Comparison of ENCODE assay signal across 2 cellular contexts in the genomic region with DNA sequence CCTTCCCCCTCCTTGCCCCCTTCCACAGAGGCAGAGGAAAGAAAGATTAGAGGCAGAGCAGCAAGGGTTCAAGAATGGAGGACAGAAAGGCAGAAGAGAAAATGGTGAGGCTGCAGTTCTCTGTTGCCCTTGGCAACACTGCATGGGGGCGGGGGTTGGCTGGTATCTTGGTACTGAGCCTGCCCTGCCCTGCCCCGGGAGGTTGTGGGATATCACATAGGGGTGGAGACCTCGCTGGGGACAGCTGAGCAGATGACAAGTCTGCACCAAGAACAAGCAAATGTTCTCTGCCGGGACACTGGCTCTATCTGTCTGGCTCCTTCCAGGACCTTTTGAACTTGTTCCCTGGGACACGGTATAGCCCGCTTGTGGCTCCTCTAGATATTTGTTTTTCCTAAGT.
TF ChIP-seq lines count a peak whose summit lies in the region.

No MANE protein-coding gene starts in this region.

TF ChIP-seq in IMR-90, 13 proteins besides CTCF, POLR2A, EP300 and RAD21:
- TF ChIP-seq BHLHE40 (IDR thresholded peaks at IDR 0.05; ENCODE audit: low read depth, low read length) (no peak), MAZ (IDR thresholded peaks at IDR 0.05; ENCODE audit: borderline replicate concordance, low read depth, low read length) (no peak), NFE2L2 (IDR thresholded peaks at IDR 0.05; ENCODE audit: low read depth, low read length) (no peak), USF2 (IDR thresholded peaks at IDR 0.05; ENCODE audit: low read depth, low read length) (no peak), RFX5 (IDR thresholded peaks at IDR 0.05; ENCODE audit: low read depth, low read length) (no peak), SMC3 (IDR thresholded peaks at IDR 0.05; ENCODE audit: low read depth, low read length) (no peak), MAFK (IDR thresholded peaks at IDR 0.05; ENCODE audit: low read depth, low read length) (no peak), MXI1 (IDR thresholded peaks at IDR 0.05; ENCODE audit: borderline replicate concordance, low read depth, low read length) (no peak), CHD1 (IDR thresholded peaks at IDR 0.05; ENCODE audit: low read depth, low read length) (no peak), CEBPB (IDR thresholded peaks at IDR 0.05; ENCODE audit: low read depth, low read length) (no peak), FOS (IDR thresholded peaks at IDR 0.05; ENCODE audit: low read depth, low read length) (no peak), RCOR1 (IDR thresholded peaks at IDR 0.05; ENCODE audit: insufficient replicate concordance, low read length) (no peak)
- TF ChIP-seq, protein P1, sequence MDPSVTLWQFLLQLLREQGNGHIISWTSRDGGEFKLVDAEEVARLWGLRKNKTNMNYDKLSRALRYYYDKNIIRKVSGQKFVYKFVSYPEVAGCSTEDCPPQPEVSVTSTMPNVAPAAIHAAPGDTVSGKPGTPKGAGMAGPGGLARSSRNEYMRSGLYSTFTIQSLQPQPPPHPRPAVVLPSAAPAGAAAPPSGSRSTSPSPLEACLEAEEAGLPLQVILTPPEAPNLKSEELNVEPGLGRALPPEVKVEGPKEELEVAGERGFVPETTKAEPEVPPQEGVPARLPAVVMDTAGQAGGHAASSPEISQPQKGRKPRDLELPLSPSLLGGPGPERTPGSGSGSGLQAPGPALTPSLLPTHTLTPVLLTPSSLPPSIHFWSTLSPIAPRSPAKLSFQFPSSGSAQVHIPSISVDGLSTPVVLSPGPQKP (IDR thresholded peaks at IDR 0.05; ENCODE audit: borderline replicate concordance, low read depth, low read length), result no peak
TF ChIP-seq in IMR-90: peak in this region for 0.

TF ChIP-seq in K562, 482 proteins besides CTCF, POLR2A, EP300 and RAD21:
- peak; percentile 47 for TF ChIP-seq RFX1 (IDR thresholded peaks at IDR 0.05)
- no peak for TF ChIP-seq MYBL2 (IDR thresholded peaks at IDR 0.05; ENCODE audit: low read depth)
- TF ChIP-seq MYBL2 (CRISPR knock-in tag; IDR thresholded peaks at IDR 0.05; ENCODE audit: borderline replicate concordance), result no peak
TF ChIP-seq in K562: peak in this region for 1.
